Comparison of ENCODE assay signal across 26 cellular contexts in genomic region chr11:35635933-35636332, GRCh38.
"Had no signal": no experiment of that assay in that cellular context is flagged by ENCODE, and none has a peak within 500 bp of the region (broad histone marks: within the 10 kb centered on the region; RNA-seq: fewer than 3 reads in every experiment).

No MANE protein-coding gene starts in this region.

- H3K36me3 ChIP-seq: stomach, suprapubic skin, thoracic aorta, thyroid gland, tibial artery, tibial nerve, transverse colon, upper lobe of left lung, upper lobe of right lung, uterus, vagina had no signal

- DNase-seq: stimulated activated CD4-positive, alpha-beta T cell treated with anti-CD3 and anti-CD28 coated beads, Interleukin-2, amount 100 ng/mL, for 48 hours; stimulated activated CD4-positive, alpha-beta T cell treated with anti-CD3 and anti-CD28 coated beads, Interleukin-4, amount 100 ng/mL, for 1 hour; stimulated activated CD4-positive, alpha-beta T cell treated with anti-CD3 and anti-CD28 coated beads, Interleukin-4, amount 100 ng/mL, for 24 hours; stimulated activated CD4-positive, alpha-beta T cell treated with anti-CD3 and anti-CD28 coated beads, Interleukin-4, amount 100 ng/mL, for 4 hours; stimulated activated CD8-positive, alpha-beta memory T cell treated with anti-CD3 and anti-CD28 coated beads, Interleukin-4, amount 100 ng/mL, for 48 hours; stimulated activated naive B cell treated with anti-CD40 and anti-IgM and Interleukin-4, amounts not matched to agents 10 μg/mL and 1 μg/mL and 100 μg/mL, for 72 hours; stimulated activated naive CD4-positive, alpha-beta T cell; stimulated activated naive CD4-positive, alpha-beta T cell treated with Interleukin-2 at 50 U/mL for 16 hours; stimulated activated naive CD8-positive, alpha-beta T cell treated with anti-CD3 and anti-CD28 coated beads, Interleukin-15, amount 100 ng/mL, for 72 hours; stimulated activated naive CD8-positive, alpha-beta T cell treated with anti-CD3 and anti-CD28 coated beads, Interleukin-15, Interleukin-2, amounts not matched to agents 100 U/mL and 50 U/mL, for 24 hours; stomach; substantia nigra; testis; thyroid gland; tibial artery; transverse colon; trophoblast cell; upper lobe of left lung; upper lobe of right lung; uterus had no signal

- ATAC-seq: stimulated activated effector memory CD8-positive, alpha-beta T cell treated with anti-CD3 and anti-CD28 coated beads, Interleukin-12 subunit alpha, Interleukin-12 subunit beta, amount 100 ng/mL, for 72 hours; stimulated activated memory B cell treated with anti-CD40 and anti-IgM and Interleukin-4, amounts not matched to agents 10 μg/mL and 1 μg/mL and 100 μg/mL, for 72 hours; stimulated activated naive B cell treated with anti-CD40 and anti-IgM and Interleukin-4, amounts not matched to agents 10 μg/mL and 1 μg/mL and 100 μg/mL, for 72 hours; stimulated activated naive CD8-positive, alpha-beta T cell treated with anti-CD3 and anti-CD28 coated beads, Interleukin-15, amount 100 ng/mL, for 72 hours; stimulated activated naive CD8-positive, alpha-beta T cell treated with anti-CD3 and anti-CD28 coated beads, Interleukin-15, Interleukin-2, amounts not matched to agents 100 U/mL and 50 U/mL, for 24 hours; upper lobe of right lung had no signal

- H3K4me3 ChIP-seq: stomach, suprapubic skin, testis, thoracic aorta, thyroid gland, tibial artery, tibial nerve, transverse colon, upper lobe of left lung, upper lobe of right lung, uterus, vagina had no signal

- H3K27me3 ChIP-seq: testis, thyroid gland, upper lobe of left lung, upper lobe of right lung, uterus, vagina had no signal

- H3K27ac ChIP-seq: stomach, suprapubic skin, testis, thoracic aorta, thyroid gland, tibial artery, tibial nerve, transverse colon, upper lobe of left lung, upper lobe of right lung, uterus, vagina had no signal

- H3K9me3 ChIP-seq: stomach, suprapubic skin, testis, thoracic aorta, thyroid gland, tibial artery, tibial nerve, transverse colon, upper lobe of left lung, upper lobe of right lung, uterus, vagina had no signal

- H3K4me1 ChIP-seq: stomach, suprapubic skin, testis, thyroid gland, tibial artery, tibial nerve, transverse colon, upper lobe of left lung, upper lobe of right lung, uterus, vagina had no signal
